In the genomic region with DNA sequence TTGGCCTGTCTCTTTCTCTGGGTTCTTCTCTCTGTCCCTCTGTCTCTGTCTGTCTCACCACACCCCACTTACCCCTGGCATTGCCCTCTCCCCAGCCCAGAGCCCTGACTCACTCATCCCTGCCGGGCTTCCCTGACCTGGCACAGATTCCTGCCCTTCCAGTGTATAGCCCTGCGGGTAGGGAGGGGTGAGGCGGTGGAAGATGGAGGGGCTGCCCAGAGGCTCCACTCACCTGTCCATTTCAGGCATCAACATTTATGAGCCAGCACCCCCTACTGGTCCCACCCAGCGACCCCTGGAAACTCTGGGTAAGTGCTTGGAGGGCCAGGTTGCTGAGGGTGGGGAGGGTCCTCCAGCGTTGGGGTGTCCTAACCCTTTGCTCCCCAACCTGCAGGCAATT, we compare ENCODE assay signal across 15 cellular contexts. TPM values are rescaled to one million over a fixed set of nuclear protein-coding genes. Genes with fewer than 3 reads are reported as not detected.
DNase-seq lines count a peak whose midpoint lies in the region; ATAC-seq and TF ChIP-seq lines count a peak whose summit lies in the region.
"Had no signal": no experiment of that assay in that cellular context is flagged by ENCODE, and none has a peak within 500 bp of the region (broad histone marks: within the 10 kb centered on the region; RNA-seq: fewer than 3 reads in every experiment).

No MANE protein-coding gene starts in this region.

- H3K36me3 ChIP-seq in PC-3 (ENCODE audit: low read depth, low read length) (no peaks in the 10 kb centered on the region), suprapubic skin (no peaks in the 10 kb centered on the region), colonic mucosa (no peaks in the 10 kb centered on the region)
- H3K36me3 ChIP-seq: esophagus muscularis mucosa, prostate gland had no signal

- peak; percentile 32; the same call in 1 of the 2 replicates for TF ChIP-seq CTCF in PC-3 (conservative IDR thresholded peaks at IDR 0.05; ENCODE audit: low read depth, low read length)
- no peak for TF ChIP-seq CTCF in suprapubic skin (IDR thresholded peaks at IDR 0.05)
- no peak for TF ChIP-seq CTCF in colonic mucosa (IDR thresholded peaks at IDR 0.05)

- TF ChIP-seq POLR2A in suprapubic skin (IDR thresholded peaks at IDR 0.05) = no peak

- H4K20me1 ChIP-seq in PC-3 (ENCODE audit: low read length) = no peaks in the 10 kb centered on the region

- no TSS peak for BruUV-seq in PC-3 (replicated peaks; lab: Mats Ljungman, UMichigan)

- TF ChIP-seq EP300 in suprapubic skin (IDR thresholded peaks at IDR 0.05) = no peak

- peak; percentile 30 for ATAC-seq in PC-3
- peak; percentile 55 for ATAC-seq in esophagus mucosa

- H3K27me3 ChIP-seq in PC-3 (ENCODE audit: low read length) = no peaks in the 10 kb centered on the region
- H3K27me3 ChIP-seq in suprapubic skin = peaks cover 69% of the 10 kb centered on the region
- H3K27me3 ChIP-seq in colonic mucosa = peaks cover 43% of the 10 kb centered on the region

- no peak overlapping the region for H3K4me3 Mint-ChIP-seq in activated naive CD4-positive, alpha-beta T cell treated with anti-CD3 and anti-CD28 coated beads for 36 hours
- H3K4me3 Mint-ChIP-seq in activated naive CD4-positive, alpha-beta T cell treated with anti-CD3 and anti-CD28 coated beads, Interleukin-2, amount 10 ng/mL, durations not matched to agents 7 days and 5 days = no peak overlapping the region

- peaks cover 23% of the 10 kb centered on the region for H3K4me1 ChIP-seq in PC-3 (ENCODE audit: insufficient read depth, low read length)
- peaks cover 28% of the 10 kb centered on the region for H3K4me1 ChIP-seq in suprapubic skin
- H3K4me1 ChIP-seq in colonic mucosa = peaks cover 4% of the 10 kb centered on the region

- H3K79me2 ChIP-seq in PC-3 (ENCODE audit: low read length) = no peaks in the 10 kb centered on the region

- CTCF ChIA-PET in activated naive CD4-positive, alpha-beta T cell treated with anti-CD3 and anti-CD28 coated beads for 36 hours (lab: Charles Lee) = no interaction called here
- CTCF ChIA-PET in activated naive CD4-positive, alpha-beta T cell treated with anti-CD3 and anti-CD28 coated beads, Interleukin-2, amount 10 ng/mL, durations not matched to agents 7 days and 5 days (lab: Charles Lee) = no interaction called here
- CTCF ChIA-PET in PC-3 (lab: Charles Lee) = no interaction called here

- no peak overlapping the region for H3K27ac Mint-ChIP-seq in activated naive CD4-positive, alpha-beta T cell treated with anti-CD3 and anti-CD28 coated beads for 36 hours
- H3K27ac Mint-ChIP-seq in activated naive CD4-positive, alpha-beta T cell treated with anti-CD3 and anti-CD28 coated beads, Interleukin-2, amount 10 ng/mL, durations not matched to agents 7 days and 5 days = no peak overlapping the region

- H3K36me3 Mint-ChIP-seq in activated naive CD4-positive, alpha-beta T cell treated with anti-CD3 and anti-CD28 coated beads for 36 hours (ENCODE audit: low read depth) = no peaks in the 10 kb centered on the region
- H3K36me3 Mint-ChIP-seq in activated naive CD4-positive, alpha-beta T cell treated with anti-CD3 and anti-CD28 coated beads, Interleukin-2, amount 10 ng/mL, durations not matched to agents 7 days and 5 days = no peaks in the 10 kb centered on the region

- H3F3A ChIP-seq in PC-3 (ENCODE audit: low read length, unreplicated experiment) = no peaks in the 10 kb centered on the region

- H3K9me2 ChIP-seq in PC-3 (replicated peaks; ENCODE audit: low read length) = no peaks in the 10 kb centered on the region

- H3K27ac ChIP-seq in PC-3 (ENCODE audit: low read length) (no peak overlapping the region), suprapubic skin (no peak overlapping the region), colonic mucosa (no peak overlapping the region)
- H3K27ac ChIP-seq: esophagus muscularis mucosa, prostate gland had no signal

- no peaks in the 10 kb centered on the region for H3K9me3 Mint-ChIP-seq in activated naive CD4-positive, alpha-beta T cell treated with anti-CD3 and anti-CD28 coated beads for 36 hours
- no peaks in the 10 kb centered on the region for H3K9me3 Mint-ChIP-seq in activated naive CD4-positive, alpha-beta T cell treated with anti-CD3 and anti-CD28 coated beads, Interleukin-2, amount 10 ng/mL, durations not matched to agents 7 days and 5 days
- H3K9me3 Mint-ChIP-seq: activated T-cell treated with anti-CD3 and anti-CD28 coated beads, Interleukin-2, amount 50 U/mL, for 4 hours had no signal

- peaks cover 20% of the 10 kb centered on the region for H3K4me1 Mint-ChIP-seq in activated naive CD4-positive, alpha-beta T cell treated with anti-CD3 and anti-CD28 coated beads for 36 hours (ENCODE audit: low read depth)
- peaks cover 23% of the 10 kb centered on the region for H3K4me1 Mint-ChIP-seq in activated naive CD4-positive, alpha-beta T cell treated with anti-CD3 and anti-CD28 coated beads, Interleukin-2, amount 10 ng/mL, durations not matched to agents 7 days and 5 days

- DNase-seq in activated naive CD4-positive, alpha-beta T cell treated with anti-CD3 and anti-CD28 coated beads for 36 hours = peak; percentile 32
- no peak for DNase-seq in activated naive CD4-positive, alpha-beta T cell treated with anti-CD3 and anti-CD28 coated beads, Interleukin-2, amount 10 ng/mL, durations not matched to agents 7 days and 5 days
- DNase-seq in PC-3 = peak; percentile 69
- no peak for DNase-seq in suprapubic skin (ENCODE audit: low spot score in 2 of 2)
- DNase-seq in central memory CD4-positive, alpha-beta T cell = no peak
- no peak for DNase-seq in colonic mucosa
- DNase-seq in NCI-H1092 treated with DMSO at 0.1 percent for 48 hours (lab: John Stamatoyannopoulos, UW) = no peak
- DNase-seq: activated T-cell treated with anti-CD3 and anti-CD28 coated beads, Interleukin-2, amount 50 U/mL, for 4 hours; GF-D8; left cardiac atrium; NCI-H2029; T-helper 2 cell had no signal

- H3K9me3 ChIP-seq in PC-3 (ENCODE audit: low read length) = no peaks in the 10 kb centered on the region
- H3K9me3 ChIP-seq in suprapubic skin = no peaks in the 10 kb centered on the region
- H3K9me3 ChIP-seq in colonic mucosa = no peaks in the 10 kb centered on the region
- H3K9me3 ChIP-seq: esophagus muscularis mucosa, prostate gland had no signal

- intact Hi-C loops in activated naive CD4-positive, alpha-beta T cell treated with anti-CD3 and anti-CD28 coated beads for 36 hours (cut with micrococcal nuclease) = loop anchor here (2.0 kb wide), 1 partner anchor 235 kb away; no protein-coding TSS in a partner anchor
- intact Hi-C loops in PC-3 (cut with micrococcal nuclease) = no loop called here
- intact Hi-C loops in colonic mucosa (cut with DNase I) = no loop called here

- POLR2A ChIA-PET in PC-3 (lab: Charles Lee; ENCODE audit: unreplicated experiment) = no interaction called here

- H3K9ac ChIP-seq in PC-3 (ENCODE audit: low read length) (no peak overlapping the region), colonic mucosa (ENCODE audit: low read depth in 2 of 2, low read length in 2 of 2) (no peak overlapping the region)

- peaks cover 70% of the 10 kb centered on the region for H3K27me3 Mint-ChIP-seq in activated naive CD4-positive, alpha-beta T cell treated with anti-CD3 and anti-CD28 coated beads for 36 hours (ENCODE audit: low read depth)
- H3K27me3 Mint-ChIP-seq in activated naive CD4-positive, alpha-beta T cell treated with anti-CD3 and anti-CD28 coated beads, Interleukin-2, amount 10 ng/mL, durations not matched to agents 7 days and 5 days = peaks cover 95% of the 10 kb centered on the region

- peak overlapping the region; percentile 47 for H3K4me2 ChIP-seq in PC-3 (ENCODE audit: low read length)

- no peak overlapping the region for H2AFZ ChIP-seq in PC-3 (ENCODE audit: low read length)

- H3K4me3 ChIP-seq in PC-3 (ENCODE audit: low read length) (no peak overlapping the region), suprapubic skin (peak overlapping the region; percentile 33), colonic mucosa (no peak overlapping the region)
- H3K4me3 ChIP-seq: prostate gland had no signal

- WGBS in suprapubic skin = 41% methylated on average over 5 of the region's 5 CpGs

RNA-seq across cellular contexts. Expression of a gene that starts 1.0 kb away (rescaled TPM):
- total RNA-seq in activated naive CD4-positive, alpha-beta T cell treated with anti-CD3 and anti-CD28 coated beads for 36 hours = not detected
- total RNA-seq in PC-3 (2014; rRNA removed) (2.2 and 6.2 TPM in 2 replicates), esophagus mucosa (298 TPM), suprapubic skin (100 to 1,000 TPM in 3 of 4 donors, 10 to 100 TPM in 1; 32.7 to 420 (median 277) TPM), colonic mucosa (not detected)
- total RNA-seq: activated T-cell treated with anti-CD3 and anti-CD28 coated beads, Interleukin-2, amount 50 U/mL, for 4 hours; left cardiac atrium had no signal

RNA-seq across cellular contexts. Expression of a gene that starts 6.3 kb away (rescaled TPM):
- not detected for total RNA-seq in activated naive CD4-positive, alpha-beta T cell treated with anti-CD3 and anti-CD28 coated beads for 36 hours
- not detected in 2 replicates for total RNA-seq in PC-3 (2014; rRNA removed)
- total RNA-seq in esophagus mucosa = not detected
- not detected for total RNA-seq in suprapubic skin
- total RNA-seq in colonic mucosa = 1 to 10 TPM in 1 of 2 donors, not detected in 1; 2.1 TPM
- total RNA-seq: esophagus muscularis mucosa, left cardiac atrium had no signal

RNA-seq across cellular contexts. Expression of a gene that starts 47.0 kb away (rescaled TPM):
- total RNA-seq in activated naive CD4-positive, alpha-beta T cell treated with anti-CD3 and anti-CD28 coated beads for 36 hours = 1 to 10 TPM; 1.2 to 1.3 TPM
- total RNA-seq in PC-3 (2014; rRNA removed) (not detected in 2 replicates), esophagus mucosa (not detected), suprapubic skin (not detected), colonic mucosa (not detected)
- total RNA-seq: activated T-cell treated with anti-CD3 and anti-CD28 coated beads, Interleukin-2, amount 50 U/mL, for 4 hours; esophagus muscularis mucosa; left cardiac atrium; prostate gland had no signal

RNA-seq across cellular contexts. Expression of a gene that starts 50.8 kb away (rescaled TPM):
- total RNA-seq in activated naive CD4-positive, alpha-beta T cell treated with anti-CD3 and anti-CD28 coated beads for 36 hours = not detected
- not detected in 2 replicates for total RNA-seq in PC-3 (2014; rRNA removed)
- total RNA-seq in esophagus mucosa = not detected
- total RNA-seq in suprapubic skin = not detected
- not detected for total RNA-seq in colonic mucosa
- total RNA-seq: activated T-cell treated with anti-CD3 and anti-CD28 coated beads, Interleukin-2, amount 50 U/mL, for 4 hours; esophagus muscularis mucosa; left cardiac atrium; prostate gland had no signal

Comparison
In these comparisons a context has a peak if more than half of its experiments do, and no peak if none do; other contexts are left out.
1. DNase-seq: peak in activated naive CD4-positive, alpha-beta T cell treated with anti-CD3 and anti-CD28 coated beads for 36 hours (single experiment) and PC-3 (single experiment); none in activated naive CD4-positive, alpha-beta T cell treated with anti-CD3 and anti-CD28 coated beads, Interleukin-2, amount 10 ng/mL, durations not matched to agents 7 days and 5 days (single experiment), suprapubic skin (0 of 2), central memory CD4-positive, alpha-beta T cell (single experiment), colonic mucosa (single experiment) and NCI-H1092 treated with DMSO at 0.1 percent for 48 hours (single experiment).